Comparison of ENCODE assay signal across 7 cellular contexts in genomic region chr17:17774009-17774881, GRCh38.
DNase-seq lines count a peak whose midpoint lies in the region; ATAC-seq, FAIRE-seq and TF ChIP-seq lines count a peak whose summit lies in the region.

No MANE protein-coding gene starts in this region.

- H3K9me2 ChIP-seq in hepatocyte (replicated peaks; ENCODE audit: insufficient read depth): no peaks in the 10 kb centered on the region

- no peaks in the 10 kb centered on the region for H3K27me3 ChIP-seq in ascending aorta
- H3K27me3 ChIP-seq in hepatocyte: no peaks in the 10 kb centered on the region
- no peaks in the 10 kb centered on the region for H3K27me3 ChIP-seq in stomach smooth muscle (ENCODE audit: control insufficient read depth in 1 of 2, insufficient read depth in 2 of 2, low read length in 2 of 2)

- peak overlapping the region; percentile 52 for H3K4me2 ChIP-seq in hepatocyte

- no peak for ATAC-seq in HG02852 (IDR thresholded peaks at IDR 0.05; ENCODE audit: unreplicated experiment)

- 82% methylated on average over 21 of the region's 21 CpGs for WGBS in hepatocyte (ENCODE audit: low lambda C conversion rate, missing lambda C conversion rate)

- H3K4me3 ChIP-seq in ascending aorta (peak overlapping the region in 1 of 2 donors; percentile 21), hepatocyte (no peak overlapping the region), stomach smooth muscle (ENCODE audit: low read length in 2 of 2) (peak overlapping the region; percentile 35 to 43)

- no peak overlapping the region for H2AFZ ChIP-seq in hepatocyte

- DNase-seq in HTR-8/SVneo (ENCODE audit: insufficient read length, low spot score) (no peak), ascending aorta (ENCODE audit: low spot score in 2 of 2) (no peak), hepatocyte (ENCODE audit: low spot score) (peak; percentile 63), mesenteric fat pad (ENCODE audit: low spot score) (no peak)
- DNase-seq in stimulated activated CD4-positive, alpha-beta T cell treated with anti-CD3 and anti-CD28 coated beads, Interleukin-2, amount 100 ng/mL, for 24 hours: no peak

- peak overlapping the region; percentile 59 to 70 for H3K27ac ChIP-seq in ascending aorta
- H3K27ac ChIP-seq in hepatocyte: peak overlapping the region; percentile 84
- peak overlapping the region; percentile 87 for H3K27ac ChIP-seq in stomach smooth muscle (ENCODE audit: low read length)

- peaks cover 3% of the 10 kb centered on the region in 2 donors for H3K4me1 ChIP-seq in ascending aorta
- H3K4me1 ChIP-seq in hepatocyte (ENCODE audit: insufficient read depth): peaks cover 41% of the 10 kb centered on the region
- H3K4me1 ChIP-seq in stomach smooth muscle (ENCODE audit: control insufficient read depth, insufficient read depth, low read length): peaks cover 63% of the 10 kb centered on the region

- TF ChIP-seq CTCF in ascending aorta (IDR thresholded peaks at IDR 0.05) (peak in 2 of 3 experiments; percentile 9 to 53), hepatocyte (IDR thresholded peaks at IDR 0.05; ENCODE audit: poor library complexity) (peak; percentile 50)

- peaks cover 92% of the 10 kb centered on the region for H3K79me2 ChIP-seq in hepatocyte

- intact Hi-C loops in ascending aorta (cut with DNase I): no loop called here

- no peaks in the 10 kb centered on the region for H3K9me3 ChIP-seq in ascending aorta
- H3K9me3 ChIP-seq in hepatocyte (ENCODE audit: low read depth): no peaks in the 10 kb centered on the region
- no peaks in the 10 kb centered on the region for H3K9me3 ChIP-seq in stomach smooth muscle (ENCODE audit: control insufficient read depth in 2 of 2, low read length in 2 of 2)

- H4K20me1 ChIP-seq in hepatocyte (ENCODE audit: insufficient read depth, poor library complexity, severe bottlenecking): peaks cover 48% of the 10 kb centered on the region

- peak overlapping the region; percentile 60 for H3K9ac ChIP-seq in stomach smooth muscle (ENCODE audit: low read length in 2 of 2)

- FAIRE-seq in HTR-8/SVneo (lab: Jason Lieb, UNC): peak; percentile 52

- H3K36me3 ChIP-seq in ascending aorta: no peaks in the 10 kb centered on the region
- H3K36me3 ChIP-seq in hepatocyte (replicated peaks; ENCODE audit: insufficient read depth, low read depth): no peaks in the 10 kb centered on the region
- no peaks in the 10 kb centered on the region for H3K36me3 ChIP-seq in stomach smooth muscle (ENCODE audit: control insufficient read depth in 2 of 2, insufficient read depth in 2 of 2, low read length in 2 of 2)
